Comparison of ENCODE assay signal across 10 cellular contexts in the genomic region with DNA sequence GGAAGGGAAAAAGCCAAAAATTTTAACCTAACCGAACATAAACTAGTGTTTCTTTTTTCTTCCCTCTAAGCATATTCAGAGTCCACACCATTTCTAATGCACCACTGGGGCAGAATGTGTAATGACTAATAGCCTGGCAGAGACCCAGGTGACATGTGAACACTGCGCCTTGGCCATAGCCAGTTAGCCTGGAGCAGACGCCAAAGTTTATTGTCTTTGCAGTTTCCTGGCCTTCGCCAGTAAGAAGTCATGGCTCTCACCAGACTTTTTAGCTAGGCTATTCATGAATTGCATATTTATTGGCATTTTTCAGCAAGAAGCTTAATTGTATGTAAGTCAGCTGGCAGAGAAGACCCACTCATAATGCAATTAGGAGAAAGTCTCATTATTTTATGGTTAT.
DNase-seq lines count a peak whose midpoint lies in the region; ATAC-seq lines count a peak whose summit lies in the region.
"Had no signal": no experiment of that assay in that cellular context is flagged by ENCODE, and none has a peak within 500 bp of the region (broad histone marks: within the 10 kb centered on the region; RNA-seq: fewer than 3 reads in every experiment).

No MANE protein-coding gene starts in this region.

- H3K36me3 Mint-ChIP-seq in stimulated activated effector memory CD8-positive, alpha-beta T cell treated with anti-CD3 and anti-CD28 coated beads, Interleukin-12 subunit alpha, Interleukin-12 subunit beta, amount 100 ng/mL, for 72 hours = no peaks in the 10 kb centered on the region

- no peak overlapping the region for H3K27ac ChIP-seq in GM23248

- H3K4me2 ChIP-seq in GM23248 (ENCODE audit: unreplicated experiment) (no peak overlapping the region), skeletal muscle satellite cell (ENCODE audit: low read length) (peak overlapping the region; percentile 25)

- DNase-seq in GM23248 (peak; percentile 84), amygdala (lab: John Stamatoyannopoulos, UW) (peak in 44 of 56 donors; percentile 0 to 76 (median 32)), head of caudate nucleus (peak; percentile 4 to 87 (median 66))
- DNase-seq in stimulated activated effector memory CD8-positive, alpha-beta T cell treated with anti-CD3 and anti-CD28 coated beads, Interleukin-12 subunit alpha, Interleukin-12 subunit beta, amount 100 ng/mL, for 72 hours (ENCODE audit: low spot score in 2 of 2) = no peak
- DNase-seq in stimulated activated CD4-positive, alpha-beta T cell treated with anti-CD3 and anti-CD28 coated beads, Interleukin-4, amount 100 ng/mL, for 24 hours = no peak
- DNase-seq: activated CD4-positive, alpha-beta T cell treated with anti-CD3 and anti-CD28 coated beads, Interleukin-2, amount 50 U/mL, for 4 hours; NCI-H2171 had no signal

- H3K27me3 ChIP-seq in GM23248 (replicated peaks; ENCODE audit: insufficient read depth) (no peaks in the 10 kb centered on the region), skeletal muscle satellite cell (ENCODE audit: control insufficient read depth, insufficient read depth, low read length) (no peaks in the 10 kb centered on the region)

- H3K4me1 ChIP-seq in GM23248 (ENCODE audit: insufficient read depth) (0 out of 2 replicates have a peak, but pooled peaks cover 3% of the 10 kb centered on the region), skeletal muscle satellite cell (ENCODE audit: control insufficient read depth, insufficient read depth, low read length) (peaks cover 26% of the 10 kb centered on the region)

- ATAC-seq in stimulated activated effector memory CD8-positive, alpha-beta T cell treated with anti-CD3 and anti-CD28 coated beads, Interleukin-12 subunit alpha, Interleukin-12 subunit beta, amount 100 ng/mL, for 72 hours = no peak
- ATAC-seq in HG03097 (IDR thresholded peaks at IDR 0.05; ENCODE audit: low FRiP score, unreplicated experiment) = no peak
- ATAC-seq in GM21447 (IDR thresholded peaks at IDR 0.05; ENCODE audit: unreplicated experiment) = no peak

- no peak overlapping the region for H3K27ac Mint-ChIP-seq in stimulated activated effector memory CD8-positive, alpha-beta T cell treated with anti-CD3 and anti-CD28 coated beads, Interleukin-12 subunit alpha, Interleukin-12 subunit beta, amount 100 ng/mL, for 72 hours

- H3K4me3 Mint-ChIP-seq in stimulated activated effector memory CD8-positive, alpha-beta T cell treated with anti-CD3 and anti-CD28 coated beads, Interleukin-12 subunit alpha, Interleukin-12 subunit beta, amount 100 ng/mL, for 72 hours = no peak overlapping the region

- H3K4me3 ChIP-seq in GM23248 = no peak overlapping the region
- no peak overlapping the region for H3K4me3 ChIP-seq in skeletal muscle satellite cell (ENCODE audit: low read length)

- H4K20me1 ChIP-seq in GM23248 (ENCODE audit: insufficient read depth) = no peaks in the 10 kb centered on the region

- H3K79me2 ChIP-seq in GM23248 (ENCODE audit: insufficient read depth) = no peaks in the 10 kb centered on the region

- in situ Hi-C loops in GM23248 (cut with MboI) = no loop called here

- 3 to 8% methylated on average over 4 of the region's 4 CpGs for WGBS in GM23248 (ENCODE audit: low coverage in 1 of 2, low lambda C conversion rate in 2 of 2, missing lambda C conversion rate in 2 of 2), 2 experiments

- H3K9me3 ChIP-seq in GM23248 (ENCODE audit: low read depth) = no peaks in the 10 kb centered on the region
- no peaks in the 10 kb centered on the region for H3K9me3 ChIP-seq in skeletal muscle satellite cell (replicated peaks; ENCODE audit: low read length)

- intact Hi-C loops in head of caudate nucleus (cut with DNase I) = no loop called here

- H3K9me3 Mint-ChIP-seq in stimulated activated effector memory CD8-positive, alpha-beta T cell treated with anti-CD3 and anti-CD28 coated beads, Interleukin-12 subunit alpha, Interleukin-12 subunit beta, amount 100 ng/mL, for 72 hours = no peaks in the 10 kb centered on the region

- no peaks in the 10 kb centered on the region for H3K36me3 ChIP-seq in GM23248 (ENCODE audit: low read depth)
- H3K36me3 ChIP-seq in skeletal muscle satellite cell (ENCODE audit: insufficient read depth, low read length) = no peaks in the 10 kb centered on the region

- H3K4me1 Mint-ChIP-seq in stimulated activated effector memory CD8-positive, alpha-beta T cell treated with anti-CD3 and anti-CD28 coated beads, Interleukin-12 subunit alpha, Interleukin-12 subunit beta, amount 100 ng/mL, for 72 hours = no peaks in the 10 kb centered on the region

- no peak overlapping the region for H3K9ac ChIP-seq in GM23248
- H3K9ac ChIP-seq in skeletal muscle satellite cell (ENCODE audit: low read depth, low read length) = no peak overlapping the region

- H2AFZ ChIP-seq in GM23248 = no peak overlapping the region

- H3F3A ChIP-seq in GM23248 (ENCODE audit: insufficient read depth) = no peaks in the 10 kb centered on the region

- no peaks in the 10 kb centered on the region for H3K9me2 ChIP-seq in GM23248 (ENCODE audit: insufficient read depth)

Comparison
In these comparisons a context has a peak if more than half of its experiments do, and no peak if none do; other contexts are left out.
1. DNase-seq: peak in GM23248 (single experiment), amygdala (44 of 56) and head of caudate nucleus (42 of 42); none in stimulated activated effector memory CD8-positive, alpha-beta T cell treated with anti-CD3 and anti-CD28 coated beads, Interleukin-12 subunit alpha, Interleukin-12 subunit beta, amount 100 ng/mL, for 72 hours (0 of 2) and stimulated activated CD4-positive, alpha-beta T cell treated with anti-CD3 and anti-CD28 coated beads, Interleukin-4, amount 100 ng/mL, for 24 hours (single experiment).